Comparison of ENCODE assay signal across 8 cellular contexts in the genomic region with DNA sequence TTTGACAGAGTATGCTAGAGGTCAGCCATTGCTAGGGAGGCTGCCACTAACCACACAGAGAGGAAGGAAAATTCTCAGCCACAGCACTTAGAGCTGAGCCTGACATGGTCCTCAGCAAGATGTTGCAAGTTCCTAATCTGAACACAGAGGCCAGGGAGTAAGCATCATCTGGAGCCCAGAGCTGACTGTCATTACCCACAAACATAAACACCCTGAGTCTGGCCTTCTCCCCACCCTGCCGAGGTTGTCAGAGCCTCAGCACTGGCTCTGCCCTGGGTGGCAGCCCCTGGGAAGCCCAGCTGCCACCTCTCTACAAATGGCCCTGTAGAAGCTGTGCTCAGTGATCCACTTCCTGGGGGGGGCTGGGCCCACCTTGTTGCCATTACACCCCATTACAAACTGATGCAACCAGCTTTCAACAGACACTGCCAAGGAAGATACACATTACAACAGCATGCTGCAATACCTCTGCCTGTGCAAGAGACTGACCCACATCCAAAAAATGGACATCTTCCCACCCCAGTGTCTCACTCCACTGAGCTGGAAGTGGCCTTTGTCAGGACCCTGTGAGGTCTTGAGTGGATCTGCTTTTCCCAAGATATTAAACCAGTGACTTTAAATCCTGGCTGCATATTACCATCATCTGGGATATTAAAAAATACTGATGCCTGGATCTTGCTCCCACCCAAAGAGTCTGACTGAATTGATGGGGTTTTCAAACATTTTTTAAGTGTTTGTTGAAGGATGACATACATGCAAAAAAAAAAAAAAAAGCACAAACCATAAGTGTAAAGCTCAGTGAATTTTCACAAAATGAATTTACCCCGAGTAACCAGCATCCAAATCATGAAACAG. TPM values are rescaled to one million over a fixed set of nuclear protein-coding genes. Genes with fewer than 3 reads are reported as not detected.
DNase-seq lines count a peak whose midpoint lies in the region; ATAC-seq, FAIRE-seq and TF ChIP-seq lines count a peak whose summit lies in the region.

No MANE protein-coding gene starts in this region.

- H3K9me3 Mint-ChIP-seq in astrocyte (ENCODE audit: unreplicated experiment) (peaks cover 5% of the 10 kb centered on the region), memory B cell (no peaks in the 10 kb centered on the region)

- peaks cover 59% of the 10 kb centered on the region for H3K4me1 Mint-ChIP-seq in astrocyte (ENCODE audit: low read depth, unreplicated experiment)
- peaks cover 80% of the 10 kb centered on the region for H3K4me1 Mint-ChIP-seq in memory B cell

- peak; percentile 9 for ATAC-seq in GM21367 (IDR thresholded peaks at IDR 0.05; ENCODE audit: unreplicated experiment)
- ATAC-seq in memory B cell (ENCODE audit: low read depth), result no peak
- no peak for ATAC-seq in HG02981 (IDR thresholded peaks at IDR 0.05; ENCODE audit: unreplicated experiment)
- ATAC-seq in GM18498 (IDR thresholded peaks at IDR 0.05; ENCODE audit: unreplicated experiment), result no peak

- peak overlapping the region; percentile 65 for H3K4me2 ChIP-seq in astrocyte (ENCODE audit: low read length)

- H3K27me3 ChIP-seq in astrocyte (ENCODE audit: insufficient read depth, low read length), result no peaks in the 10 kb centered on the region

- peaks cover 23% of the 10 kb centered on the region for H3K36me3 Mint-ChIP-seq in astrocyte (ENCODE audit: low read depth, unreplicated experiment)
- H3K36me3 Mint-ChIP-seq in memory B cell, result peaks cover 26% of the 10 kb centered on the region

- TF ChIP-seq POLR2A in NB4 (IDR thresholded peaks at IDR 0.05; ENCODE audit: extremely low read depth, insufficient read length), result no peak

- no peak for TF ChIP-seq CTCF in NB4 (IDR thresholded peaks at IDR 0.05; ENCODE audit: low read depth, low read length)
- TF ChIP-seq CTCF in astrocyte (IDR thresholded peaks at IDR 0.05; ENCODE audit: insufficient read depth, low read depth, low read length), result no peak

- DNase-seq in NB4 (ENCODE audit: low read depth) (peak; percentile 94), astrocyte (ENCODE audit: low read depth) (peak; percentile 59), memory B cell (ENCODE audit: low spot score in 2 of 2) (no peak), retina (no peak), ecto neural progenitor cell (ENCODE audit: low spot score) (no peak)

- H3K27ac Mint-ChIP-seq in astrocyte (ENCODE audit: unreplicated experiment) (peak overlapping the region; percentile 100), memory B cell (peak overlapping the region; percentile 96)

- H4K20me1 ChIP-seq in astrocyte (ENCODE audit: insufficient read depth, low read length), result no peaks in the 10 kb centered on the region

- no peaks in the 10 kb centered on the region for H3K79me2 ChIP-seq in astrocyte (ENCODE audit: insufficient read depth, low read length)

- peaks cover 2% of the 10 kb centered on the region for H3K27me3 Mint-ChIP-seq in astrocyte (ENCODE audit: low read depth, unreplicated experiment)
- no peaks in the 10 kb centered on the region for H3K27me3 Mint-ChIP-seq in memory B cell

- no peak overlapping the region for H3K4me3 ChIP-seq in NB4 (ENCODE audit: low read depth, low read length)
- no peak overlapping the region for H3K4me3 ChIP-seq in astrocyte (ENCODE audit: insufficient read depth, low read depth, low read length)

- H3K27ac ChIP-seq in astrocyte (ENCODE audit: low read depth, low read length), result peak overlapping the region; percentile 78

- H2AFZ ChIP-seq in astrocyte (ENCODE audit: low read depth, low read length), result no peak overlapping the region

- H3K36me3 ChIP-seq in astrocyte (ENCODE audit: insufficient read depth, low read length), result no peaks in the 10 kb centered on the region

- FAIRE-seq in astrocyte (lab: Jason Lieb, UNC), result no peak

- H3K9ac ChIP-seq in astrocyte (ENCODE audit: low read length), result peak overlapping the region; percentile 7

- H3K9me3 ChIP-seq in astrocyte (ENCODE audit: insufficient read depth, low read depth, low read length), result no peaks in the 10 kb centered on the region

- H3K4me1 ChIP-seq in astrocyte (ENCODE audit: insufficient read depth, low read length), result peaks cover 42% of the 10 kb centered on the region

- peak overlapping the region; percentile 63 for H3K4me3 Mint-ChIP-seq in astrocyte (ENCODE audit: unreplicated experiment)
- H3K4me3 Mint-ChIP-seq in memory B cell, result peak overlapping the region; percentile 72

RNA-seq across cellular contexts. Expression of gene IRF1, which starts 33.0 kb away (rescaled TPM):
- total RNA-seq in astrocyte, result 39.7 and 42.5 TPM in 2 replicates

Comparison
In these comparisons a context has a peak if more than half of its experiments do, and no peak if none do; other contexts are left out.
1. DNase-seq: peak in NB4 (single experiment) and astrocyte (single experiment); none in memory B cell (0 of 2), retina (single experiment) and ecto neural progenitor cell (single experiment).